20 cellular contexts compared by ENCODE assay signal in genomic region chr3:54634122-54634469, GRCh38.
"Had no signal": no experiment of that assay in that cellular context is flagged by ENCODE, and none has a peak within 500 bp of the region (broad histone marks: within the 10 kb centered on the region; RNA-seq: fewer than 3 reads in every experiment).

No MANE protein-coding gene starts in this region.

- H3K27ac Mint-ChIP-seq: effector memory CD8-positive, alpha-beta T cell; naive B cell; nephron; progenitor cell of endocrine pancreas had no signal

- H3K4me3 Mint-ChIP-seq: effector memory CD8-positive, alpha-beta T cell; nephron had no signal

- H3K4me1 Mint-ChIP-seq: naive B cell, nephron had no signal

- H3K27ac ChIP-seq: epithelial cell of prostate, esophagus squamous epithelium, gastroesophageal sphincter, pancreas had no signal

- H3K9me3 ChIP-seq: esophagus squamous epithelium, gastroesophageal sphincter, pancreas had no signal

- H3K27me3 ChIP-seq: esophagus squamous epithelium, gastroesophageal sphincter, pancreas had no signal

- H3K4me1 ChIP-seq: gastroesophageal sphincter, pancreas had no signal

- H3K36me3 ChIP-seq: esophagus squamous epithelium, gastroesophageal sphincter, pancreas had no signal

- H3K4me3 ChIP-seq: esophagus squamous epithelium, gastroesophageal sphincter, lung, pancreas had no signal

- H3K27me3 Mint-ChIP-seq: effector memory CD8-positive, alpha-beta T cell had no signal

- H3K36me3 Mint-ChIP-seq: naive B cell had no signal

- ATAC-seq: effector memory CD8-positive, alpha-beta T cell; gastroesophageal sphincter; left cardiac atrium; left ventricle myocardium superior; pancreas; right cardiac atrium had no signal

- DNase-seq: effector memory CD8-positive, alpha-beta T cell; esophagus squamous epithelium; foreskin fibroblast; kidney; left cardiac atrium; left ventricle myocardium superior; mesenchymal stem cell; naive B cell; occipital lobe; pancreas; right cardiac atrium; small intestine; stimulated activated CD4-positive, alpha-beta T cell treated with anti-CD3 and anti-CD28 coated beads, Interleukin-12 subunit alpha, Interleukin-12 subunit beta, amount 100 ng/mL, for 4 hours; stimulated activated naive CD4-positive, alpha-beta T cell treated with Interleukin-2 at 50 U/mL for 16 hours; trophoblast cell had no signal
